ENCODE assay signal across 8 cellular contexts in genomic region chr10:71889388-71889987, GRCh38. TPM values are rescaled to one million over a fixed set of nuclear protein-coding genes. Genes with fewer than 3 reads are reported as not detected.
DNase-seq lines count a peak whose midpoint lies in the region; ATAC-seq, FAIRE-seq and TF ChIP-seq lines count a peak whose summit lies in the region.

No MANE protein-coding gene starts in this region.

- H3K9me3 Mint-ChIP-seq in activated T-cell treated with anti-CD3 and anti-CD28 coated beads, Interleukin-2, amount 50 U/mL, for 4 hours, result no peaks in the 10 kb centered on the region

- H3K9me1 ChIP-seq in keratinocyte (ENCODE audit: control insufficient read depth, extremely low read depth, insufficient read depth, low read length), result no peaks in the 10 kb centered on the region

- intact Hi-C loops in testis (cut with DNase I; ENCODE audit: low total_unique reads), result no loop called here

- H3K4me3 ChIP-seq in adipocyte (ENCODE audit: low read length) (peak overlapping the region; percentile 85), keratinocyte (ENCODE audit: control insufficient read depth in 2 of 3, extremely low read depth in 1 of 3, insufficient read depth in 2 of 3, low read depth in 1 of 3, low read length in 3 of 3) (peak overlapping the region; percentile 44 to 88 (median 81)), testis (peak overlapping the region; percentile 56 to 59)

- no peak for ATAC-seq in activated T-cell treated with anti-CD3 and anti-CD28 coated beads, Interleukin-2, amount 50 U/mL, for 4 hours
- ATAC-seq in GM18907 (IDR thresholded peaks at IDR 0.05; ENCODE audit: unreplicated experiment), result no peak

- no peak for DNase-seq in activated T-cell treated with anti-CD3 and anti-CD28 coated beads, Interleukin-2, amount 50 U/mL, for 4 hours
- DNase-seq in activated T-cell treated with anti-CD3 and anti-CD28 coated beads, Interleukin-2, amount 50 U/mL, for 1 hour, result no peak
- no peak for DNase-seq in adipocyte (ENCODE audit: low read depth)
- no peak for DNase-seq in keratinocyte (ENCODE audit: low read depth, low spot score)
- DNase-seq in testis, result no peak
- no peak for DNase-seq in activated gamma-delta T cell (lab: John Stamatoyannopoulos, UW)
- no peak for DNase-seq in NCI-H2029 (lab: John Stamatoyannopoulos, UW)

- dilution Hi-C loops in keratinocyte (cut with MboI; ENCODE audit: extremely low pct_ligation_motif_present, low sequenced_read_pairs), result no loop called here

- no peaks in the 10 kb centered on the region for H4K20me1 ChIP-seq in keratinocyte (ENCODE audit: control insufficient read depth, extremely low read depth, insufficient read depth, low read length)

- TF ChIP-seq CTCF in keratinocyte (optimal IDR thresholded peaks at IDR 0.05 in 1 of 3, IDR thresholded peaks at IDR 0.05 in 1 of 3, conservative IDR thresholded peaks at IDR 0.05 in 1 of 3; ENCODE audit: extremely low read depth in 1 of 3, insufficient read depth in 2 of 3, low read length in 3 of 3) (no peak), testis (IDR thresholded peaks at IDR 0.05) (no peak)

- no peak for TF ChIP-seq POLR2A in testis (IDR thresholded peaks at IDR 0.05)

- no peaks in the 10 kb centered on the region for H3K27me3 ChIP-seq in adipocyte (replicated peaks; ENCODE audit: control insufficient read depth, insufficient read depth, low read length)
- no peaks in the 10 kb centered on the region for H3K27me3 ChIP-seq in keratinocyte (ENCODE audit: control insufficient read depth, extremely low read depth, insufficient read depth, low read length)
- no peaks in the 10 kb centered on the region for H3K27me3 ChIP-seq in testis

- H3K27ac ChIP-seq in keratinocyte (ENCODE audit: control insufficient read depth, insufficient read depth, low read length) (peak overlapping the region; percentile 97), testis (peak overlapping the region; percentile 16 to 81)

- peaks cover 3% of the 10 kb centered on the region for H3K27me3 Mint-ChIP-seq in activated T-cell treated with anti-CD3 and anti-CD28 coated beads, Interleukin-2, amount 50 U/mL, for 4 hours (ENCODE audit: low read depth)

- H3K36me3 ChIP-seq in adipocyte (ENCODE audit: control insufficient read depth, insufficient read depth, low read length, severe bottlenecking), result no peaks in the 10 kb centered on the region
- no peaks in the 10 kb centered on the region for H3K36me3 ChIP-seq in keratinocyte (ENCODE audit: control insufficient read depth in 2 of 2, extremely low read depth in 1 of 2, insufficient read depth in 2 of 2, low read length in 2 of 2)
- H3K36me3 ChIP-seq in testis (ENCODE audit: low read depth, missing control alignments), result no peaks in the 10 kb centered on the region

- FAIRE-seq in keratinocyte (lab: Jason Lieb, UNC), result no peak

- H3K4me1 ChIP-seq in adipocyte (ENCODE audit: control insufficient read depth, insufficient read depth, low read length) (peaks cover 26% of the 10 kb centered on the region), keratinocyte (ENCODE audit: control insufficient read depth, extremely low read depth, insufficient read depth, low read length) (peaks cover 12% of the 10 kb centered on the region), testis (peaks cover 14% of the 10 kb centered on the region)

- H3K9ac ChIP-seq in adipocyte (ENCODE audit: low read length) (peak overlapping the region; percentile 87), keratinocyte (ENCODE audit: control insufficient read depth, extremely low read depth, insufficient read depth, low read length) (peak overlapping the region; percentile 97)

- H3K36me3 Mint-ChIP-seq in activated T-cell treated with anti-CD3 and anti-CD28 coated beads, Interleukin-2, amount 50 U/mL, for 4 hours (ENCODE audit: insufficient read depth), result no peaks in the 10 kb centered on the region

- WGBS in testis, 2 donors, result 29 to 39% methylated on average over 9 of the region's 9 CpGs

- no peaks in the 10 kb centered on the region for H3K79me2 ChIP-seq in keratinocyte (ENCODE audit: control insufficient read depth, insufficient read depth, low read length)

- H3K4me3 Mint-ChIP-seq in activated T-cell treated with anti-CD3 and anti-CD28 coated beads, Interleukin-2, amount 50 U/mL, for 4 hours, result peak overlapping the region; percentile 78

- H2AFZ ChIP-seq in keratinocyte (ENCODE audit: control insufficient read depth, low read length), result peak overlapping the region; percentile 97

- peaks cover 12% of the 10 kb centered on the region for H3K4me1 Mint-ChIP-seq in activated T-cell treated with anti-CD3 and anti-CD28 coated beads, Interleukin-2, amount 50 U/mL, for 4 hours (ENCODE audit: low read depth)

- H3K9me3 ChIP-seq in adipocyte (ENCODE audit: control insufficient read depth, low read length) (no peaks in the 10 kb centered on the region), keratinocyte (ENCODE audit: control insufficient read depth, low read depth, low read length) (no peaks in the 10 kb centered on the region), testis (no peaks in the 10 kb centered on the region)

- peak overlapping the region; percentile 93 for H3K4me2 ChIP-seq in keratinocyte (ENCODE audit: control insufficient read depth, extremely low read depth, insufficient read depth, low read depth, low read length)

RNA-seq across cellular contexts. Expression of gene PSAP, which starts 38.4 kb away (rescaled TPM):
- 100 to 1,000 TPM in 1 of 3 donors, 10 to 100 TPM in 2; 96.4 to 125 (median 97.9) TPM for total RNA-seq in activated T-cell treated with anti-CD3 and anti-CD28 coated beads, Interleukin-2, amount 50 U/mL, for 4 hours
- polyA plus RNA-seq in keratinocyte (1,046 to 1,773 TPM (median 1,075 TPM) in 3 replicates), testis (ENCODE audit: insufficient read depth, low read depth, low replicate concordance) (1,346 TPM)
- 402 TPM for polyA plus RNA-seq in keratinocyte (2011; ENCODE audit: low read depth)
- 506 and 636 TPM in 2 replicates for polyA plus RNA-seq in keratinocyte (2011; cell fraction: cytosol; rRNA removed)
- polyA plus RNA-seq in keratinocyte (2011; cell fraction: nucleus; rRNA removed), result 2,809 and 2,922 TPM in 2 replicates
- polyA plus RNA-seq in keratinocyte (2012; ENCODE audit: low replicate concordance), result 770 and 922 TPM in 2 replicates
- polyA minus RNA-seq in keratinocyte, result 923 to 1,705 TPM (median 959 TPM) in 3 replicates
- polyA minus RNA-seq in keratinocyte (2011; cell fraction: cytosol; rRNA and poly(A)+ RNA removed), result 929 TPM
- 2,484 and 3,447 TPM in 2 replicates for polyA minus RNA-seq in keratinocyte (2011; cell fraction: nucleus; rRNA and poly(A)+ RNA removed)
- total RNA-seq in testis, result 1,000 to 10,000 TPM; 1,011 to 1,399 TPM

Comparison
In these comparisons a context has a peak if more than half of its experiments do, and no peak if none do; other contexts are left out.
1. RNA of gene PSAP, which starts 38.4 kb away (total RNA-seq): 1,011 to 1,399 TPM in testis; 96.4 to 125 TPM in activated T-cell treated with anti-CD3 and anti-CD28 coated beads, Interleukin-2, amount 50 U/mL, for 4 hours; every median in the first group is over 4 times any median in the second.
2. Peak in every context shown above with its lines, with median percentiles within 50 percentile points of each other: H3K4me3 ChIP-seq.